Comparison of ENCODE assay signal across 36 cellular contexts in genomic region chr17:1313270-1314005, GRCh38. TPM values are rescaled to one million over a fixed set of nuclear protein-coding genes. Genes with fewer than 3 reads are reported as not detected.
"Had no signal": no experiment of that assay in that cellular context is flagged by ENCODE, and none has a peak within 500 bp of the region (broad histone marks: within the 10 kb centered on the region; RNA-seq: fewer than 3 reads in every experiment).

No MANE protein-coding gene starts in this region.

- H3K36me3 ChIP-seq: colonic mucosa, esophagus squamous epithelium, heart left ventricle, upper lobe of left lung had no signal

- H3K9ac ChIP-seq: parathyroid adenoma had no signal

- DNase-seq: activated CD4-positive, alpha-beta memory T cell treated with anti-CD3 and anti-CD28 coated beads for 36 hours; activated CD4-positive, alpha-beta T cell treated with anti-CD3 and anti-CD28 coated beads, Interleukin-2, amount 10 ng/mL, durations not matched to agents 24 days and 14 days; activated CD4-positive, CD25-positive, alpha-beta regulatory T cell treated with anti-CD3 and anti-CD28 coated beads, Interleukin-2, amount 50 U/mL, for 72 hours; activated CD8-positive, alpha-beta memory T cell treated with anti-CD3 and anti-CD28 coated beads, Interleukin-2, amount 50 U/mL, for 4 hours; activated gamma-delta T cell; activated naive CD4-positive, alpha-beta T cell treated with anti-CD3 and anti-CD28 coated beads, Interleukin-2, amount 50 U/mL, for 16 hours; activated T-cell treated with anti-CD3 and anti-CD28 coated beads, Interleukin-2, amount 50 U/mL, for 1 hour; colonic mucosa; effector CD8-positive, alpha-beta T cell; esophagus squamous epithelium; heart left ventricle; hypothalamus; immature natural killer cell; kidney; left colon; naive thymus-derived CD4-positive, alpha-beta T cell; occipital lobe; psoas muscle; stimulated activated CD4-positive, alpha-beta T cell treated with anti-CD3 and anti-CD28 coated beads, Interleukin-12 subunit alpha, Interleukin-12 subunit beta, amount 100 ng/mL, for 4 hours; stimulated activated CD4-positive, alpha-beta T cell treated with anti-CD3 and anti-CD28 coated beads, Interleukin-4, amount 100 ng/mL, for 1 hour; substantia nigra; T-helper 17 cell; T1000; upper lobe of left lung had no signal

- H3K4me1 ChIP-seq: colonic mucosa, esophagus squamous epithelium, parathyroid adenoma, psoas muscle, upper lobe of left lung had no signal

- H3K4me1 Mint-ChIP-seq: activated CD4-positive, alpha-beta T cell treated with anti-CD3 and anti-CD28 coated beads, Interleukin-2, amount 10 ng/mL, durations not matched to agents 24 days and 14 days; immature natural killer cell; mesothelial cell of epicardium; naive thymus-derived CD4-positive, alpha-beta T cell; neural crest cell; T-helper 17 cell had no signal

- H3K9me3 Mint-ChIP-seq: activated CD4-positive, alpha-beta memory T cell treated with anti-CD3 and anti-CD28 coated beads for 36 hours; activated CD4-positive, alpha-beta T cell treated with anti-CD3 and anti-CD28 coated beads, Interleukin-2, amount 10 ng/mL, durations not matched to agents 24 days and 14 days; immature natural killer cell; mesothelial cell of epicardium; naive thymus-derived CD4-positive, alpha-beta T cell; neural crest cell; stimulated activated naive CD8-positive, alpha-beta T cell treated with anti-CD3 and anti-CD28 coated beads, Interleukin-15, Interleukin-2, amounts not matched to agents 100 ng/mL and 50 ng/mL, for 24 hours had no signal

- H3K9me3 ChIP-seq: colonic mucosa, esophagus squamous epithelium, heart left ventricle, psoas muscle, upper lobe of left lung had no signal

- H3K27ac ChIP-seq: colonic mucosa, epithelial cell of prostate, esophagus squamous epithelium, heart left ventricle, parathyroid adenoma, psoas muscle, skin epidermis, upper lobe of left lung had no signal

- H3K36me3 Mint-ChIP-seq: activated CD4-positive, alpha-beta memory T cell treated with anti-CD3 and anti-CD28 coated beads for 36 hours; immature natural killer cell; mesothelial cell of epicardium; naive thymus-derived CD4-positive, alpha-beta T cell had no signal

- H3K27me3 ChIP-seq: colonic mucosa, upper lobe of left lung had no signal

- H3K4me3 Mint-ChIP-seq: activated CD4-positive, alpha-beta memory T cell treated with anti-CD3 and anti-CD28 coated beads for 36 hours; activated CD4-positive, alpha-beta T cell treated with anti-CD3 and anti-CD28 coated beads, Interleukin-2, amount 10 ng/mL, durations not matched to agents 24 days and 14 days; immature natural killer cell; mesothelial cell of epicardium; naive thymus-derived CD4-positive, alpha-beta T cell; neural crest cell; stimulated activated naive CD8-positive, alpha-beta T cell treated with anti-CD3 and anti-CD28 coated beads, Interleukin-15, Interleukin-2, amounts not matched to agents 100 ng/mL and 50 ng/mL, for 24 hours; T-helper 17 cell had no signal

- H3K4me3 ChIP-seq: colonic mucosa, esophagus squamous epithelium, heart left ventricle, psoas muscle, skin epidermis, upper lobe of left lung had no signal

- H3K27ac Mint-ChIP-seq: activated CD4-positive, alpha-beta memory T cell treated with anti-CD3 and anti-CD28 coated beads for 36 hours; activated CD4-positive, alpha-beta T cell treated with anti-CD3 and anti-CD28 coated beads, Interleukin-2, amount 10 ng/mL, durations not matched to agents 24 days and 14 days; immature natural killer cell; mesothelial cell of epicardium; stimulated activated naive CD8-positive, alpha-beta T cell treated with anti-CD3 and anti-CD28 coated beads, Interleukin-15, Interleukin-2, amounts not matched to agents 100 ng/mL and 50 ng/mL, for 24 hours; T-helper 17 cell had no signal

- ATAC-seq: heart left ventricle; left colon; naive thymus-derived CD4-positive, alpha-beta T cell; psoas muscle; T-helper 17 cell had no signal

RNA-seq across cellular contexts. Expression of gene TRARG1, which starts 34.0 kb away (rescaled TPM):
- total RNA-seq: activated CD4-positive, alpha-beta memory T cell treated with anti-CD3 and anti-CD28 coated beads for 36 hours; activated CD8-positive, alpha-beta memory T cell treated with anti-CD3 and anti-CD28 coated beads for 36 hours; bronchial epithelial cell; dermis microvascular lymphatic vessel endothelial cell; esophagus squamous epithelium; fibroblast of villous mesenchyme; kidney; liver; mesothelial cell of epicardium; occipital lobe; T-helper 17 cell; upper lobe of left lung had no signal

RNA-seq across cellular contexts. Expression of gene BHLHA9, which starts 43.2 kb away (rescaled TPM):
- total RNA-seq: activated CD4-positive, alpha-beta memory T cell treated with anti-CD3 and anti-CD28 coated beads for 36 hours; activated CD4-positive, alpha-beta T cell treated with anti-CD3 and anti-CD28 coated beads, Interleukin-2, amount 10 ng/mL, durations not matched to agents 24 days and 14 days; activated CD8-positive, alpha-beta memory T cell treated with anti-CD3 and anti-CD28 coated beads for 36 hours; bronchial epithelial cell; colonic mucosa; dermis microvascular lymphatic vessel endothelial cell; esophagus squamous epithelium; fibroblast of villous mesenchyme; heart left ventricle; kidney; left colon; liver; mesothelial cell of epicardium; naive thymus-derived CD4-positive, alpha-beta T cell; neural crest cell; occipital lobe; psoas muscle; right cardiac atrium; T-helper 17 cell; upper lobe of left lung had no signal
